In the genomic region with DNA sequence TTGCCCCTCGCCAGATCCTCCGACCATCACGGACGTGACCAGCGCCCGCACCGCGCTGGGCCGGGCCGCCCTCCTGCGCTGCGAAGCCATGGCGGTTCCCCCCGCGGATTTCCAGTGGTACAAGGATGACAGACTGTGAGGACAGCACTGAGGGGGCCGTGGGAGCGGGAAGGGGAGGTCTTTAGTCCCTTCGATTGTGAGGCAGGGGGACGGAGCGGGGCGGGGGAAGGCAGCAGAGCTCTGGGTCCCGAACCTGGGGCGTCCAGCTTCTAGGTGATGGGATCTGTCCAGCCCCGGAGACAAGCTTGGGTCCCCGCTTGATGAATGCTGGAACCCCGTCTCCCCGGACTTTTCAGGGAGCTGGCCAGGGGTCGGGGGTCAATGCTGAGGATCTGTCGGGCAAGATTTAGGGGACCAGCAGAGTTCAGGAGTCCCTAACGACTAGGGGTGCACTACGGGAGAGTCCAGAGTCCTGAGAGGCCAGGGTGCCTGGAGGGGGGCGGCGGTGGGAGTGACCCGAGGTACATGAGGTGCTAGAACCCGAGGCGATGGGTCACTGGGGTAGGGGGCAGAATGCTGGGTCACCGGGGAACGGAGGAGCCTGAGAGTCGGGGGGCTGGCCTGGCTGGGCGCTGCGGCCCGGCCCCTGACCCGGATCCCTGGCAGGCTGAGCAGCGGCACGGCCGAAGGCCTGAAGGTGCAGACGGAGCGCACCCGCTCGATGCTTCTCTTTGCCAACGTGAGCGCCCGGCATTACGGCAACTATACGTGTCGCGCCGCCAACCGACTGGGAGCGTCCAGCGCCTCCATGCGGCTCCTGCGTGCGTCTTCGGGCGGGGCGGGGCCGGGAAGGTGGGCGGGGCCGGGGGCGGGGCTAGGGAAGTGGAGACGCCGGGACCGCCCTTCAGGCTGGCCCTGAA, we compare ENCODE assay signal across 9 cellular contexts. TPM values are rescaled to one million over a fixed set of nuclear protein-coding genes. Genes with fewer than 3 reads are reported as not detected.
DNase-seq lines count a peak whose midpoint lies in the region; ATAC-seq and TF ChIP-seq lines count a peak whose summit lies in the region.
"Had no signal": no experiment of that assay in that cellular context is flagged by ENCODE, and none has a peak within 500 bp of the region (broad histone marks: within the 10 kb centered on the region; RNA-seq: fewer than 3 reads in every experiment).

No MANE protein-coding gene starts in this region.

- H3K4me3 ChIP-seq in HL-60 (replicated peaks; ENCODE audit: insufficient read depth, low read length), result peak overlapping the region; percentile 22

- H3K27ac ChIP-seq in HL-60 (replicated peaks), result no peak overlapping the region

- intact Hi-C loops in activated B cell treated with CpG ODN at 0.5 μM for 24 hours (cut with micrococcal nuclease), result no loop called here

- no peaks in the 10 kb centered on the region for H3K9me3 Mint-ChIP-seq in activated B cell treated with CpG ODN at 0.5 μM for 24 hours
- peaks cover 0 to 1% of the 10 kb centered on the region in 2 donors for H3K9me3 Mint-ChIP-seq in effector memory CD8-positive, alpha-beta T cell
- H3K9me3 Mint-ChIP-seq in natural killer cell treated with Interleukin-12 subunit alpha and Interleukin-12 subunit beta and Interleukin-15 and Interleukin-18, amount 100 ng/mL, for 72 hours, result no peaks in the 10 kb centered on the region
- peaks cover 12% of the 10 kb centered on the region for H3K9me3 Mint-ChIP-seq in mesothelial cell of epicardium

- peaks cover 17% of the 10 kb centered on the region for H3K27me3 ChIP-seq in HL-60 (ENCODE audit: insufficient read depth, poor library complexity, severe bottlenecking)

- peak; percentile 70 for ATAC-seq in activated B cell treated with CpG ODN at 0.5 μM for 24 hours (ENCODE audit: low read depth)
- ATAC-seq in effector memory CD8-positive, alpha-beta T cell (replicated peaks), result peak; percentile 77
- ATAC-seq in natural killer cell treated with Interleukin-12 subunit alpha and Interleukin-12 subunit beta and Interleukin-15 and Interleukin-18, amount 100 ng/mL, for 72 hours, result peak; percentile 75 to 89
- ATAC-seq in GM19328 (IDR thresholded peaks at IDR 0.05; ENCODE audit: unreplicated experiment), result no peak
- ATAC-seq in GM18520 (IDR thresholded peaks at IDR 0.05; ENCODE audit: unreplicated experiment), result no peak

- peaks cover 10% of the 10 kb centered on the region for H3K4me1 Mint-ChIP-seq in activated B cell treated with CpG ODN at 0.5 μM for 24 hours
- H3K4me1 Mint-ChIP-seq in effector memory CD8-positive, alpha-beta T cell (ENCODE audit: low read depth in 2 of 2), result peaks cover 3 to 4% of the 10 kb centered on the region in 2 donors
- peaks cover 7 to 12% of the 10 kb centered on the region in 2 donors for H3K4me1 Mint-ChIP-seq in natural killer cell treated with Interleukin-12 subunit alpha and Interleukin-12 subunit beta and Interleukin-15 and Interleukin-18, amount 100 ng/mL, for 72 hours (ENCODE audit: low read depth in 2 of 2)
- peaks cover 1% of the 10 kb centered on the region for H3K4me1 Mint-ChIP-seq in mesothelial cell of epicardium

- H3K36me3 Mint-ChIP-seq in activated B cell treated with CpG ODN at 0.5 μM for 24 hours (ENCODE audit: low read depth) (peaks cover 9% of the 10 kb centered on the region), mesothelial cell of epicardium (peaks cover 26% of the 10 kb centered on the region)
- H3K36me3 Mint-ChIP-seq in effector memory CD8-positive, alpha-beta T cell (ENCODE audit: insufficient read depth), result no peaks in the 10 kb centered on the region
- H3K36me3 Mint-ChIP-seq in natural killer cell treated with Interleukin-12 subunit alpha and Interleukin-12 subunit beta and Interleukin-15 and Interleukin-18, amount 100 ng/mL, for 72 hours, result no peaks in the 10 kb centered on the region

- H3K4me3 Mint-ChIP-seq in activated B cell treated with CpG ODN at 0.5 μM for 24 hours (peak overlapping the region; percentile 58), mesothelial cell of epicardium (no peak overlapping the region)
- H3K4me3 Mint-ChIP-seq in effector memory CD8-positive, alpha-beta T cell, result peak overlapping the region; percentile 35 to 51
- peak overlapping the region; percentile 65 for H3K4me3 Mint-ChIP-seq in natural killer cell treated with Interleukin-12 subunit alpha and Interleukin-12 subunit beta and Interleukin-15 and Interleukin-18, amount 100 ng/mL, for 72 hours

- CTCF ChIA-PET in activated B cell treated with CpG ODN at 0.5 μM for 24 hours (lab: Charles Lee), result interaction anchor here (0.7 kb wide), 1 partner anchor 142 kb away, joined by 3 read pairs; no protein-coding TSS in a partner anchor

- H3K27ac Mint-ChIP-seq in activated B cell treated with CpG ODN at 0.5 μM for 24 hours, result no peak overlapping the region
- no peak overlapping the region for H3K27ac Mint-ChIP-seq in effector memory CD8-positive, alpha-beta T cell
- H3K27ac Mint-ChIP-seq in natural killer cell treated with Interleukin-12 subunit alpha and Interleukin-12 subunit beta and Interleukin-15 and Interleukin-18, amount 100 ng/mL, for 72 hours, result no peak overlapping the region
- no peak overlapping the region for H3K27ac Mint-ChIP-seq in mesothelial cell of epicardium

- POLR2A ChIA-PET in activated B cell treated with CpG ODN at 0.5 μM for 24 hours (lab: Charles Lee), result no interaction called here

- H3K27me3 Mint-ChIP-seq in activated B cell treated with CpG ODN at 0.5 μM for 24 hours (peaks cover 60% of the 10 kb centered on the region), mesothelial cell of epicardium (ENCODE audit: low read depth) (peaks cover 25% of the 10 kb centered on the region)
- H3K27me3 Mint-ChIP-seq in effector memory CD8-positive, alpha-beta T cell, result peaks cover 73 to 100% of the 10 kb centered on the region in 2 donors
- H3K27me3 Mint-ChIP-seq in natural killer cell treated with Interleukin-12 subunit alpha and Interleukin-12 subunit beta and Interleukin-15 and Interleukin-18, amount 100 ng/mL, for 72 hours, result peaks cover 49 to 57% of the 10 kb centered on the region in 2 donors

- no peak for TF ChIP-seq CTCF in HL-60 (IDR thresholded peaks at IDR 0.05; ENCODE audit: insufficient read depth, low read length)
- TF ChIP-seq CTCF in activated B cell treated with CpG ODN at 0.5 μM for 24 hours (IDR thresholded peaks at IDR 0.05), result no peak
- TF ChIP-seq CTCF in mesothelial cell of epicardium (IDR thresholded peaks at IDR 0.05; ENCODE audit: unreplicated experiment), result no peak

- peak; percentile 70 to 72 for DNase-seq in HL-60 (ENCODE audit: low read depth in 1 of 2, low spot score in 1 of 2)
- DNase-seq in activated B cell treated with CpG ODN at 0.5 μM for 24 hours, result no peak
- DNase-seq in effector memory CD8-positive, alpha-beta T cell, result peak in 2 of 3 experiments; percentile 24
- DNase-seq in natural killer cell treated with Interleukin-12 subunit alpha and Interleukin-12 subunit beta and Interleukin-15 and Interleukin-18, amount 100 ng/mL, for 72 hours (ENCODE audit: low spot score), result peak; percentile 70
- no peak for DNase-seq in NCI-H2196 treated with DMSO at 0.1 percent for 48 hours (lab: John Stamatoyannopoulos, UW; ENCODE audit: unreplicated experiment)
- DNase-seq in mesothelial cell of epicardium (ENCODE audit: low spot score in 2 of 2, unreplicated experiment in 2 of 2), result no peak

RNA-seq across cellular contexts. Expression of a gene that starts 14.6 kb away (rescaled TPM):
- total RNA-seq in activated B cell treated with CpG ODN at 0.5 μM for 24 hours (0.95 and 0.98 TPM in 2 replicates), mesothelial cell of epicardium (8.1 to 8.9 TPM (median 8.6 TPM) in 3 replicates)
- total RNA-seq in natural killer cell treated with Interleukin-12 subunit alpha and Interleukin-12 subunit beta and Interleukin-15 and Interleukin-18, amount 100 ng/mL, for 72 hours, result 1 to 10 TPM; 1.0 to 2.0 TPM

RNA-seq across cellular contexts. Expression of a gene that starts 15.9 kb away (rescaled TPM):
- total RNA-seq in activated B cell treated with CpG ODN at 0.5 μM for 24 hours (not detected in 2 replicates), mesothelial cell of epicardium (24.9 to 25.9 TPM (median 25.1 TPM) in 3 replicates)
- under 1 TPM in 1 of 2 donors, not detected in 1; 0.59 TPM for total RNA-seq in natural killer cell treated with Interleukin-12 subunit alpha and Interleukin-12 subunit beta and Interleukin-15 and Interleukin-18, amount 100 ng/mL, for 72 hours
- total RNA-seq: T-helper 2 cell treated with Interferon-gamma antibody and Interleukin-4, amounts not matched to agents 100 ng/mL and 5 ng/mL, for 36 hours had no signal

RNA-seq across cellular contexts. Expression of a gene that starts 38.9 kb away (rescaled TPM):
- total RNA-seq in activated B cell treated with CpG ODN at 0.5 μM for 24 hours, result 43.8 and 49.0 TPM in 2 replicates
- total RNA-seq in natural killer cell treated with Interleukin-12 subunit alpha and Interleukin-12 subunit beta and Interleukin-15 and Interleukin-18, amount 100 ng/mL, for 72 hours, result 10 to 100 TPM; 41.1 to 83.8 TPM
- 59.5 to 60.1 TPM (median 60.0 TPM) in 3 replicates for total RNA-seq in mesothelial cell of epicardium

RNA-seq across cellular contexts. Expression of a gene that starts 41.5 kb away (rescaled TPM):
- total RNA-seq in activated B cell treated with CpG ODN at 0.5 μM for 24 hours (2.2 TPM in 1 of 2 replicates, not detected in the other), mesothelial cell of epicardium (0.54 to 0.56 TPM in 2 of 3 replicates, not detected in the other)
- total RNA-seq in natural killer cell treated with Interleukin-12 subunit alpha and Interleukin-12 subunit beta and Interleukin-15 and Interleukin-18, amount 100 ng/mL, for 72 hours, result 10 to 100 TPM; 49.6 to 74.3 TPM

RNA-seq across cellular contexts. Expression of a gene that starts 45.1 kb away (rescaled TPM):
- total RNA-seq in activated B cell treated with CpG ODN at 0.5 μM for 24 hours (1.6 and 2.1 TPM in 2 replicates), mesothelial cell of epicardium (not detected in 3 replicates)
- 1,000 to 10,000 TPM; 1,196 to 2,045 TPM for total RNA-seq in natural killer cell treated with Interleukin-12 subunit alpha and Interleukin-12 subunit beta and Interleukin-15 and Interleukin-18, amount 100 ng/mL, for 72 hours

Comparison
In these comparisons a context has a peak if more than half of its experiments do, and no peak if none do; other contexts are left out.
1. DNase-seq: peak in HL-60 (2 of 2), effector memory CD8-positive, alpha-beta T cell (2 of 3) and natural killer cell treated with Interleukin-12 subunit alpha and Interleukin-12 subunit beta and Interleukin-15 and Interleukin-18, amount 100 ng/mL, for 72 hours (single experiment); none in activated B cell treated with CpG ODN at 0.5 μM for 24 hours (single experiment), NCI-H2196 treated with DMSO at 0.1 percent for 48 hours (single experiment) and mesothelial cell of epicardium (0 of 2).
2. ATAC-seq: peak in activated B cell treated with CpG ODN at 0.5 μM for 24 hours (single experiment), effector memory CD8-positive, alpha-beta T cell (single experiment) and natural killer cell treated with Interleukin-12 subunit alpha and Interleukin-12 subunit beta and Interleukin-15 and Interleukin-18, amount 100 ng/mL, for 72 hours (2 of 2); none in GM19328 (single experiment) and GM18520 (single experiment).
3. RNA of a gene that starts 15.9 kb away (total RNA-seq): 24.9 to 25.9 TPM in mesothelial cell of epicardium; 0.59 TPM in natural killer cell treated with Interleukin-12 subunit alpha and Interleukin-12 subunit beta and Interleukin-15 and Interleukin-18, amount 100 ng/mL, for 72 hours and not detected in activated B cell treated with CpG ODN at 0.5 μM for 24 hours; every median in the first group is over 10 times any median in the second.